Comparison of ENCODE assay signal across 13 cellular contexts in genomic region chr17:4487820-4488716, GRCh38. TPM values are rescaled to one million over a fixed set of nuclear protein-coding genes. Genes with fewer than 3 reads are reported as not detected.
"Had no signal": no experiment of that assay in that cellular context is flagged by ENCODE, and none has a peak within 500 bp of the region (broad histone marks: within the 10 kb centered on the region; RNA-seq: fewer than 3 reads in every experiment).

No MANE protein-coding gene starts in this region.

- H3K9me3 Mint-ChIP-seq: immature natural killer cell; natural killer cell treated with Interleukin-12 subunit alpha and Interleukin-12 subunit beta and Interleukin-15 and Interleukin-18, amount 100 ng/mL, for 72 hours had no signal

- H3K4me3 Mint-ChIP-seq: natural killer cell treated with Interleukin-12 subunit alpha and Interleukin-12 subunit beta and Interleukin-15 and Interleukin-18, amount 100 ng/mL, for 72 hours had no signal

- H3K27ac Mint-ChIP-seq: natural killer cell treated with Interleukin-12 subunit alpha and Interleukin-12 subunit beta and Interleukin-15 and Interleukin-18, amount 100 ng/mL, for 72 hours had no signal

- H3K27me3 ChIP-seq: body of pancreas had no signal

- H3K4me3 ChIP-seq: body of pancreas had no signal

- ATAC-seq: body of pancreas; esophagus mucosa; natural killer cell treated with Interleukin-12 subunit alpha and Interleukin-12 subunit beta and Interleukin-15 and Interleukin-18, amount 100 ng/mL, for 72 hours had no signal

- H3K27ac ChIP-seq: body of pancreas had no signal

- DNase-seq: activated naive CD4-positive, alpha-beta T cell treated with anti-CD3 and anti-CD28 coated beads, Interleukin-2, amount 50 U/mL, for 16 hours; amniotic stem cell; body of pancreas; cerebellar nuclear complex; dermis blood vessel endothelial cell; immature natural killer cell; mesenchymal stem cell; occipital lobe; stimulated activated CD4-positive, alpha-beta T cell treated with anti-CD3 and anti-CD28 coated beads, Interleukin-12 subunit alpha, Interleukin-12 subunit beta, amount 100 ng/mL, for 4 hours; stimulated activated naive CD4-positive, alpha-beta T cell; T-helper 9 cell had no signal

- H3K9me3 ChIP-seq: body of pancreas had no signal

- H3K36me3 Mint-ChIP-seq: natural killer cell treated with Interleukin-12 subunit alpha and Interleukin-12 subunit beta and Interleukin-15 and Interleukin-18, amount 100 ng/mL, for 72 hours had no signal

RNA-seq across cellular contexts. Expression of gene SPNS2, which starts 10.6 kb away (rescaled TPM):
- total RNA-seq: natural killer cell treated with Interleukin-12 subunit alpha and Interleukin-12 subunit beta and Interleukin-15 and Interleukin-18, amount 100 ng/mL, for 72 hours had no signal

RNA-seq across cellular contexts. Expression of gene SPNS3, which starts 54.3 kb away (rescaled TPM):
- total RNA-seq: body of pancreas had no signal
